ENCODE assay signal across 34 cellular contexts in genomic region chr22:41191467-41191866, GRCh38. TPM values are rescaled to one million over a fixed set of nuclear protein-coding genes. Genes with fewer than 3 reads are reported as not detected.
"Had no signal": no experiment of that assay in that cellular context is flagged by ENCODE, and none has a peak within 500 bp of the region (broad histone marks: within the 10 kb centered on the region; RNA-seq: fewer than 3 reads in every experiment).

No MANE protein-coding gene starts in this region.

- H3K9me3 Mint-ChIP-seq: activated B cell treated with CpG ODN at 0.5 μM for 24 hours; activated CD4-positive, alpha-beta memory T cell treated with anti-CD3 and anti-CD28 coated beads for 36 hours; activated CD4-positive, alpha-beta T cell treated with anti-CD3 and anti-CD28 coated beads, Interleukin-2, amount 10 ng/mL, durations not matched to agents 24 days and 14 days; activated CD8-positive, alpha-beta T cell treated with anti-CD3 and anti-CD28 coated beads for 36 hours; activated naive CD4-positive, alpha-beta T cell treated with anti-CD3 and anti-CD28 coated beads for 36 hours; activated naive CD4-positive, alpha-beta T cell treated with anti-CD3 and anti-CD28 coated beads, Interleukin-2, amount 50 U/mL, for 72 hours; activated naive CD8-positive, alpha-beta T cell treated with anti-CD3 and anti-CD28 coated beads for 36 hours; activated T-cell treated with anti-CD3 and anti-CD28 coated beads, Interleukin-2, amount 50 U/mL, for 4 hours; activated T-cell treated with anti-CD3 and anti-CD28 coated beads, Interleukin-2, amount 50 U/mL, for 72 hours; activated T-helper 1 cell treated with anti-CD3 and anti-CD28 coated beads, Interleukin-12 subunit alpha, Interleukin-12 subunit beta, Interleukin-2, Interleukin-4 antibody, amounts not matched to agents 30 ng/mL and 10 ng/mL and 1 ng/mL, durations not matched to agents 14 hours and 24 hours and 36 hours; activated T-helper 17 cell treated with anti-CD3 and anti-CD28 coated beads, Interleukin-2, amount 50 U/mL, for 72 hours; T-helper 1 cell treated with Interleukin-12 subunit alpha and Interleukin-12 subunit beta and Interleukin-4 antibody, amounts not matched to agents 30 μg/mL and 1 μg/mL, for 36 hours; T-helper 2 cell treated with Interferon-gamma antibody and Interleukin-4, amounts not matched to agents 5 μg/mL and 100 μg/mL, for 36 hours had no signal

- H3K9me3 ChIP-seq: adrenal gland, body of pancreas, breast epithelium had no signal

- H3K4me1 Mint-ChIP-seq: activated B cell treated with CpG ODN at 0.5 μM for 24 hours; activated CD4-positive, alpha-beta T cell treated with anti-CD3 and anti-CD28 coated beads, Interleukin-2, amount 10 ng/mL, durations not matched to agents 24 days and 14 days; activated naive CD8-positive, alpha-beta T cell treated with anti-CD3 and anti-CD28 coated beads for 36 hours; activated T-helper 17 cell treated with anti-CD3 and anti-CD28 coated beads, Interleukin-2, amount 50 U/mL, for 72 hours had no signal

- H3K36me3 ChIP-seq: adrenal gland, brain microvascular endothelial cell, breast epithelium had no signal

- H3K27me3 ChIP-seq: adrenal gland, body of pancreas, brain microvascular endothelial cell, breast epithelium had no signal

- H3K27ac ChIP-seq: adrenal gland, body of pancreas, brain microvascular endothelial cell, breast epithelium, VCaP had no signal

- H3K4me3 ChIP-seq: adrenal gland, body of pancreas, breast epithelium had no signal

- H3K4me3 Mint-ChIP-seq: activated B cell treated with CpG ODN at 0.5 μM for 24 hours; activated CD4-positive, alpha-beta memory T cell treated with anti-CD3 and anti-CD28 coated beads for 36 hours; activated CD4-positive, alpha-beta T cell treated with anti-CD3 and anti-CD28 coated beads, Interleukin-2, amount 10 ng/mL, durations not matched to agents 24 days and 14 days; activated CD8-positive, alpha-beta T cell treated with anti-CD3 and anti-CD28 coated beads for 36 hours; activated naive CD4-positive, alpha-beta T cell treated with anti-CD3 and anti-CD28 coated beads for 36 hours; activated naive CD8-positive, alpha-beta T cell treated with anti-CD3 and anti-CD28 coated beads for 36 hours; activated T-cell treated with anti-CD3 and anti-CD28 coated beads, Interleukin-2, amount 50 U/mL, for 4 hours; activated T-cell treated with anti-CD3 and anti-CD28 coated beads, Interleukin-2, amount 50 U/mL, for 72 hours; activated T-helper 1 cell treated with anti-CD3 and anti-CD28 coated beads, Interleukin-12 subunit alpha, Interleukin-12 subunit beta, Interleukin-2, Interleukin-4 antibody, amounts not matched to agents 30 ng/mL and 10 ng/mL and 1 ng/mL, durations not matched to agents 14 hours and 24 hours and 36 hours; activated T-helper 17 cell treated with anti-CD3 and anti-CD28 coated beads, Interleukin-2, amount 50 U/mL, for 72 hours; T-helper 1 cell treated with Interleukin-12 subunit alpha and Interleukin-12 subunit beta and Interleukin-4 antibody, amounts not matched to agents 30 μg/mL and 1 μg/mL, for 36 hours; T-helper 2 cell treated with Interferon-gamma antibody and Interleukin-4, amounts not matched to agents 5 μg/mL and 100 μg/mL, for 36 hours had no signal

- H3K27me3 Mint-ChIP-seq: activated B cell treated with CpG ODN at 0.5 μM for 24 hours; activated CD4-positive, alpha-beta memory T cell treated with anti-CD3 and anti-CD28 coated beads for 36 hours; activated naive CD8-positive, alpha-beta T cell treated with anti-CD3 and anti-CD28 coated beads for 36 hours; activated T-helper 17 cell treated with anti-CD3 and anti-CD28 coated beads, Interleukin-2, amount 50 U/mL, for 72 hours had no signal

- H3K4me1 ChIP-seq: adrenal gland, breast epithelium had no signal

- ATAC-seq: activated CD8-positive, alpha-beta T cell treated with anti-CD3 and anti-CD28 coated beads for 36 hours; activated naive CD4-positive, alpha-beta T cell treated with anti-CD3 and anti-CD28 coated beads, Interleukin-2, amount 50 U/mL, for 72 hours; activated T-cell treated with anti-CD3 and anti-CD28 coated beads, Interleukin-2, amount 50 U/mL, for 4 hours; activated T-cell treated with anti-CD3 and anti-CD28 coated beads, Interleukin-2, amount 50 U/mL, for 72 hours; activated T-helper 17 cell treated with anti-CD3 and anti-CD28 coated beads, Interleukin-2, amount 50 U/mL, for 72 hours; body of pancreas had no signal

- H3K27ac Mint-ChIP-seq: activated B cell treated with CpG ODN at 0.5 μM for 24 hours; activated CD4-positive, alpha-beta memory T cell treated with anti-CD3 and anti-CD28 coated beads for 36 hours; activated CD4-positive, alpha-beta T cell treated with anti-CD3 and anti-CD28 coated beads, Interleukin-2, amount 10 ng/mL, durations not matched to agents 24 days and 14 days; activated CD8-positive, alpha-beta T cell treated with anti-CD3 and anti-CD28 coated beads for 36 hours; activated naive CD4-positive, alpha-beta T cell treated with anti-CD3 and anti-CD28 coated beads for 36 hours; activated naive CD4-positive, alpha-beta T cell treated with anti-CD3 and anti-CD28 coated beads, Interleukin-2, amount 50 U/mL, for 72 hours; activated naive CD8-positive, alpha-beta T cell treated with anti-CD3 and anti-CD28 coated beads for 36 hours; activated T-cell treated with anti-CD3 and anti-CD28 coated beads, Interleukin-2, amount 50 U/mL, for 72 hours; activated T-helper 1 cell treated with anti-CD3 and anti-CD28 coated beads, Interleukin-12 subunit alpha, Interleukin-12 subunit beta, Interleukin-2, Interleukin-4 antibody, amounts not matched to agents 30 ng/mL and 10 ng/mL and 1 ng/mL, durations not matched to agents 14 hours and 24 hours and 36 hours; activated T-helper 17 cell treated with anti-CD3 and anti-CD28 coated beads, Interleukin-2, amount 50 U/mL, for 72 hours; T-helper 1 cell treated with Interleukin-12 subunit alpha and Interleukin-12 subunit beta and Interleukin-4 antibody, amounts not matched to agents 30 μg/mL and 1 μg/mL, for 36 hours; T-helper 2 cell treated with Interferon-gamma antibody and Interleukin-4, amounts not matched to agents 5 μg/mL and 100 μg/mL, for 36 hours had no signal

- DNase-seq: activated B cell treated with CpG ODN at 0.5 μM for 24 hours; activated CD4-positive, alpha-beta memory T cell treated with anti-CD3 and anti-CD28 coated beads for 36 hours; activated CD4-positive, alpha-beta T cell treated with anti-CD3 and anti-CD28 coated beads for 4 hours; activated CD4-positive, alpha-beta T cell treated with anti-CD3 and anti-CD28 coated beads, Interleukin-2, amount 10 ng/mL, durations not matched to agents 24 days and 14 days; activated CD4-positive, alpha-beta T cell treated with anti-CD3 and anti-CD28 coated beads, Interleukin-2, amount 50 U/mL, for 1 hour; activated CD4-positive, alpha-beta T cell treated with anti-CD3 and anti-CD28 coated beads, Interleukin-2, amount 50 U/mL, for 4 hours; activated CD4-positive, CD25-positive, alpha-beta regulatory T cell treated with anti-CD3 and anti-CD28 coated beads, Interleukin-2, amount 50 U/mL, for 72 hours; activated CD8-positive, alpha-beta memory T cell treated with anti-CD3 and anti-CD28 coated beads, Interleukin-2, amount 50 U/mL, for 4 hours; activated CD8-positive, alpha-beta T cell treated with anti-CD3 and anti-CD28 coated beads for 36 hours; activated gamma-delta T cell treated with Interleukin-2 at 50 U/mL for 16 hours; activated naive CD4-positive, alpha-beta T cell; activated naive CD4-positive, alpha-beta T cell treated with anti-CD3 and anti-CD28 coated beads for 36 hours; activated naive CD4-positive, alpha-beta T cell treated with anti-CD3 and anti-CD28 coated beads, Interleukin-2, amount 50 U/mL, for 16 hours; activated naive CD8-positive, alpha-beta T cell treated with anti-CD3 and anti-CD28 coated beads for 36 hours; activated T-cell treated with anti-CD3 and anti-CD28 coated beads for 4 hours; activated T-cell treated with anti-CD3 and anti-CD28 coated beads, Interleukin-2, amount 50 U/mL, for 1 hour; activated T-cell treated with anti-CD3 and anti-CD28 coated beads, Interleukin-2, amount 50 U/mL, for 4 hours; activated T-cell treated with anti-CD3 and anti-CD28 coated beads, Interleukin-2, amount 50 U/mL, for 72 hours; amniotic stem cell; aorta; body of pancreas; brain microvascular endothelial cell; central memory CD4-positive, alpha-beta T cell; T-helper 1 cell; T-helper 2 cell; T-helper 9 cell had no signal

- H3K36me3 Mint-ChIP-seq: activated CD4-positive, alpha-beta memory T cell treated with anti-CD3 and anti-CD28 coated beads for 36 hours; activated naive CD4-positive, alpha-beta T cell treated with anti-CD3 and anti-CD28 coated beads, Interleukin-2, amount 50 U/mL, for 72 hours; activated naive CD8-positive, alpha-beta T cell treated with anti-CD3 and anti-CD28 coated beads for 36 hours had no signal

RNA-seq across cellular contexts. Expression of gene CHADL, which starts 49.3 kb away (rescaled TPM):
- total RNA-seq: activated B cell treated with CpG ODN at 0.5 μM for 24 hours had no signal
